Comparison of ENCODE assay signal across 8 cellular contexts in the genomic region with DNA sequence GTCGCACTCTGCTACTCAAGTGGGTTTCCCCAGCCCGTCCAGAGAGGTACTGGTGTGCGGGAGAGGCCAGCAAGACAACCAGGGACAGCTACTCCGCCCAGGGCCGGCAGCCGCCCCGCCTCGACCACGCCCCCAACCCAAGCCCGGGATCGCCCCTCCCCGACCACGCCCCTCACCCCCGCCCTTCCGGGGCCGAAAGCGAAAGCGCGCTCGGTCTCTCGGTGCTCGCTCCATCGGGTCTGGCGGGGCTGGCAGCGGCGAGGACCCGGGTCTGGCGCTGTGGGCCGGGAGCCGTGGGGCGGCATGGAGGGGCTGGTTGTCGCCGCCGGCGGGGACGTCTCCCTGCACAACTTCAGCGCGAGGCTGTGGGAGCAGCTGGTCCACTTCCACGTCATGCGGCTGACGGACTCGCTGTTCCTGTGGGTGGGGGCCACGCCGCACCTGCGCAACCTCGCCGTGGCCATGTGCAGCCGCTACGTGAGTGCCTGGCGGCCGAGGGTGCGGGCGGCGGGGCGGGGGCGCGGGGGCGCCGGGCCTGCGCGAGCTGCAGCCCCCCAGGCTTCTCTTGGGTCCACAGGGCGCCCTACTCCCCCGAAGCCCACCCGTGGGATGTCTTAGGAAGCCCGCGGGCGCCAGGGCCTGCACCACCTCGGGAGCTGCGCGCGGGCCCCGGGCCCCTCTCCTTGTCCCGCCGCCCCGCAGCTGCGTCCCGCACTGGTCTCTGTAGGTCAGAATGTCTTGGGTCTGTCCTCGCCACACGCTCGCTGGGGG. TPM values are rescaled to one million over a fixed set of nuclear protein-coding genes. Genes with fewer than 3 reads are reported as not detected.
A peak's percentile ranks its signal among the peaks of the same experiment; 100 is the strongest.
DNase-seq lines count a peak whose midpoint lies in the region; ATAC-seq and TF ChIP-seq lines count a peak whose summit lies in the region.

A gene with protein sequence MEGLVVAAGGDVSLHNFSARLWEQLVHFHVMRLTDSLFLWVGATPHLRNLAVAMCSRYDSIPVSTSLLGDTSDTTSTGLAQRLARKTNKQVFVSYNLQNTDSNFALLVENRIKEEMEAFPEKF (plus strand): TSS at position 228 of the 771 bp plus-strand sequence. CDS start 76 bp downstream, at position 304.

- peak; percentile 95 for DNase-seq in DMS53 (lab: John Stamatoyannopoulos, UW)
- peak; percentile 95 for DNase-seq in activated T-cell treated with anti-CD3 and anti-CD28 coated beads, Interleukin-2, amount 50 U/mL, for 4 hours
- peak; percentile 92 to 94 for DNase-seq in stimulated activated CD8-positive, alpha-beta memory T cell treated with anti-CD3 and anti-CD28 coated beads, Interleukin-7, amount 100 ng/mL, for 1 hour (ENCODE audit: low read depth in 2 of 2)

- ATAC-seq in GM21723 (IDR thresholded peaks at IDR 0.05; ENCODE audit: unreplicated experiment) (peak; percentile 74), esophagus mucosa (peak; percentile 95)
- peak; percentile 82 to 83 for ATAC-seq in activated T-cell treated with anti-CD3 and anti-CD28 coated beads, Interleukin-2, amount 50 U/mL, for 4 hours

- peaks cover 47% of the 10 kb centered on the region for H3K79me2 ChIP-seq in KMS-11 (ENCODE audit: insufficient read depth, low read depth)

- H3K9ac ChIP-seq in KMS-11, result peak within 1 kb of the TSS; percentile 90

- no peaks in the 10 kb centered on the region for H3K9me3 ChIP-seq in muscle layer of duodenum (ENCODE audit: control insufficient read depth in 1 of 2, low read length in 2 of 2)

- H3K4me1 Mint-ChIP-seq in activated T-cell treated with anti-CD3 and anti-CD28 coated beads, Interleukin-2, amount 50 U/mL, for 4 hours (ENCODE audit: low read depth), result peaks cover 36% of the 10 kb centered on the region

- peak within 1 kb of the TSS; percentile 75 for H3K4me2 ChIP-seq in KMS-11

- peak within 1 kb of the TSS; percentile 95 for H3K4me3 Mint-ChIP-seq in activated T-cell treated with anti-CD3 and anti-CD28 coated beads, Interleukin-2, amount 50 U/mL, for 4 hours

- no peak for TF ChIP-seq CTCF in KMS-11 (conservative IDR thresholded peaks at IDR 0.05; ENCODE audit: low read depth, low read length)

- H3K27ac ChIP-seq in KMS-11 (peak within 1 kb of the TSS; percentile 81), muscle layer of duodenum (ENCODE audit: low read length) (no peak within 1 kb of the TSS)

- H4K20me1 ChIP-seq in KMS-11 (ENCODE audit: insufficient read depth), result no peaks in the 10 kb centered on the region

- H3K4me1 ChIP-seq in KMS-11 (ENCODE audit: low read depth, poor library complexity, severe bottlenecking), result peaks cover 12% of the 10 kb centered on the region
- peaks cover 0 to 19% of the 10 kb centered on the region in 2 donors for H3K4me1 ChIP-seq in muscle layer of duodenum (ENCODE audit: control insufficient read depth in 1 of 2, insufficient read depth in 2 of 2, low read length in 2 of 2)

- H2AFZ ChIP-seq in KMS-11 (ENCODE audit: low read depth), result peak within 1 kb of the TSS; percentile 29; the same call in 1 of the 2 replicates

- H3K27me3 ChIP-seq in KMS-11 (ENCODE audit: insufficient read depth, low read depth) (no peaks in the 10 kb centered on the region), muscle layer of duodenum (ENCODE audit: low read depth, low read length) (no peaks in the 10 kb centered on the region)

- no peaks in the 10 kb centered on the region for H3K27me3 Mint-ChIP-seq in activated T-cell treated with anti-CD3 and anti-CD28 coated beads, Interleukin-2, amount 50 U/mL, for 4 hours (ENCODE audit: low read depth)

- H3K4me3 ChIP-seq in KMS-11 (IDR thresholded peaks at IDR 0.05; ENCODE audit: insufficient read depth, low read depth, low read length), result no peak within 1 kb of the TSS
- H3K4me3 ChIP-seq in muscle layer of duodenum (ENCODE audit: low read depth in 1 of 2, low read length in 2 of 2), result peak within 1 kb of the TSS; percentile 84 to 89

- H3K36me3 Mint-ChIP-seq in activated T-cell treated with anti-CD3 and anti-CD28 coated beads, Interleukin-2, amount 50 U/mL, for 4 hours (ENCODE audit: insufficient read depth), result peaks cover 10% of the 10 kb centered on the region

- no peaks in the 10 kb centered on the region for H3K36me3 ChIP-seq in KMS-11 (ENCODE audit: insufficient read depth)
- peaks cover 3 to 5% of the 10 kb centered on the region in 2 donors for H3K36me3 ChIP-seq in muscle layer of duodenum (ENCODE audit: control insufficient read depth in 1 of 2, insufficient read depth in 2 of 2, low read length in 2 of 2)

- H3K9me3 Mint-ChIP-seq in activated T-cell treated with anti-CD3 and anti-CD28 coated beads, Interleukin-2, amount 50 U/mL, for 4 hours, result peaks cover 5% of the 10 kb centered on the region

TF ChIP-seq in PFSK-1, 5 proteins besides CTCF, POLR2A, EP300 and RAD21:
- TF ChIP-seq REST (IDR thresholded peaks at IDR 0.05; ENCODE audit: insufficient read depth in 1 of 2, low read depth in 2 of 2, low read length in 2 of 2), result peak in 1 of 2 experiments; percentile 72; a peak in 3 of 4 replicates
- TF ChIP-seq SIN3A (IDR thresholded peaks at IDR 0.05; ENCODE audit: borderline replicate concordance, insufficient read depth, low read length), result peak; percentile 92
- TF ChIP-seq TAF1 (IDR thresholded peaks at IDR 0.05; ENCODE audit: borderline replicate concordance, insufficient read depth, low read length), result peak; percentile 67; the same call in 1 of the 2 replicates
- TF ChIP-seq FOXP2 (optimal IDR thresholded peaks at IDR 0.05; ENCODE audit: borderline replicate concordance, extremely low read depth, extremely low read length, insufficient read depth), result peak; percentile 95
- peak; percentile 88 for TF ChIP-seq POLR2AphosphoS5 (IDR thresholded peaks at IDR 0.05; ENCODE audit: low read depth, low read length)

RNA-seq across cellular contexts. Expression of the gene that starts here (rescaled TPM):
- 140 TPM for polyA plus RNA-seq in PFSK-1 (2012; ENCODE audit: insufficient read length, low read depth)
- total RNA-seq in activated T-cell treated with anti-CD3 and anti-CD28 coated beads, Interleukin-2, amount 50 U/mL, for 4 hours, result 10 to 100 TPM; 26.0 to 31.6 (median 27.8) TPM
- 19.6 TPM for total RNA-seq in esophagus mucosa
